Comparison of ENCODE assay signal across 18 cellular contexts in genomic region chr2:127566576-127566975, GRCh38. TPM values are rescaled to one million over a fixed set of nuclear protein-coding genes. Genes with fewer than 3 reads are reported as not detected.
DNase-seq lines count a peak whose midpoint lies in the region; ATAC-seq, FAIRE-seq and TF ChIP-seq lines count a peak whose summit lies in the region.
"Had no signal": no experiment of that assay in that cellular context is flagged by ENCODE, and none has a peak within 500 bp of the region (broad histone marks: within the 10 kb centered on the region; RNA-seq: fewer than 3 reads in every experiment).

No MANE protein-coding gene starts in this region.

- H3K9me1 ChIP-seq in K562 (ENCODE audit: control insufficient read depth, insufficient read depth, low read length) = no peaks in the 10 kb centered on the region

- TF ChIP-seq POLR2A in GM12891 (IDR thresholded peaks at IDR 0.05; ENCODE audit: low read depth, low read length) (no peak), K562 (conservative IDR thresholded peaks at IDR 0.05) (no peak)

- H3K18ac ChIP-seq in neuronal stem cell (ENCODE audit: low read length) = peak overlapping the region; percentile 5

- no TSS peak for BruUV-seq in K562 (replicated peaks; lab: Mats Ljungman, UMichigan)

- no peak for TF ChIP-seq RAD21 in K562 (CRISPR knock-in tag; conservative IDR thresholded peaks at IDR 0.05 in 1 of 2, IDR thresholded peaks at IDR 0.05 in 1 of 2)

- H2BK120ac ChIP-seq in neuronal stem cell (ENCODE audit: low read depth, low read length) = no peak overlapping the region

- no peak overlapping the region for H3K4me2 ChIP-seq in K562 (ENCODE audit: insufficient read depth, low read length)
- H3K4me2 ChIP-seq in neuronal stem cell (ENCODE audit: insufficient read depth, low read length, poor library complexity, severe bottlenecking) = no peak overlapping the region

- H3K4me3 ChIP-seq in K562 = no peak overlapping the region
- no peak overlapping the region for H3K4me3 ChIP-seq in neuronal stem cell (ENCODE audit: low read length in 2 of 2)
- H3K4me3 ChIP-seq: HAP-1 had no signal

- no peak overlapping the region for H3K23ac ChIP-seq in neuronal stem cell (ENCODE audit: low read depth, low read length, poor library complexity)

- intact Hi-C loops in K562 (cut with micrococcal nuclease) = no loop called here

- no peak overlapping the region for H2AK5ac ChIP-seq in neuronal stem cell (ENCODE audit: low read depth, low read length)

- H2BK12ac ChIP-seq in neuronal stem cell (ENCODE audit: low read length) = no peak overlapping the region

- FAIRE-seq in GM12891 (lab: Jason Lieb, UNC) (peak; percentile 38), K562 (lab: Jason Lieb, UNC) (no peak)
- FAIRE-seq: HTR-8/SVneo had no signal

- peaks cover 4% of the 10 kb centered on the region for H3K36me3 Mint-ChIP-seq in activated CD8-positive, alpha-beta memory T cell treated with anti-CD3 and anti-CD28 coated beads, Interleukin-2, amount 10 ng/mL, durations not matched to agents 7 days and 5 days

- no peak overlapping the region for H3K27ac Mint-ChIP-seq in activated CD8-positive, alpha-beta memory T cell treated with anti-CD3 and anti-CD28 coated beads, Interleukin-2, amount 10 ng/mL, durations not matched to agents 7 days and 5 days

- H2AFZ ChIP-seq in K562 (ENCODE audit: low read depth, low read length) (no peak overlapping the region), neuronal stem cell (ENCODE audit: low read length) (no peak overlapping the region)

- H4K8ac ChIP-seq in neuronal stem cell (ENCODE audit: low read depth, low read length) = no peak overlapping the region

- no peak overlapping the region for H3K4me3 Mint-ChIP-seq in activated CD8-positive, alpha-beta memory T cell treated with anti-CD3 and anti-CD28 coated beads, Interleukin-2, amount 10 ng/mL, durations not matched to agents 7 days and 5 days

- TF ChIP-seq EP300 in K562 (IDR thresholded peaks at IDR 0.05; ENCODE audit: low read length) = no peak

- TF ChIP-seq CTCF in K562 (IDR thresholded peaks at IDR 0.05 in 2 of 3, conservative IDR thresholded peaks at IDR 0.05 in 1 of 3; ENCODE audit: insufficient read depth in 2 of 3, low read depth in 1 of 3, low read length in 3 of 3) = no peak

- H3K79me2 ChIP-seq in K562 (ENCODE audit: control insufficient read depth, insufficient read depth, low read length) = no peaks in the 10 kb centered on the region

- H3K36me3 ChIP-seq in K562 (ENCODE audit: control insufficient read depth, insufficient read depth, low read length) = no peaks in the 10 kb centered on the region
- H3K36me3 ChIP-seq in neuronal stem cell (replicated peaks in 1 of 2; ENCODE audit: control insufficient read depth in 2 of 2, insufficient read depth in 2 of 2, low read length in 2 of 2) = no peaks in the 10 kb centered on the region
- H3K36me3 ChIP-seq: HAP-1 had no signal

- in situ Hi-C loops in K562 (cut with MboI) = no loop called here

- H4K91ac ChIP-seq in neuronal stem cell (ENCODE audit: low read depth, low read length, poor library complexity) = no peak overlapping the region

- peaks cover 6% of the 10 kb centered on the region; the same call in 1 of the 2 replicates for H4K20me1 ChIP-seq in K562 (replicated peaks; ENCODE audit: control insufficient read depth, insufficient read depth, low read length)

- H2BK15ac ChIP-seq in neuronal stem cell (ENCODE audit: low read length) = peak overlapping the region; percentile 84

- no peak overlapping the region for H3K9ac ChIP-seq in K562 (ENCODE audit: insufficient read depth in 1 of 2, low read depth in 2 of 2, low read length in 2 of 2)
- no peak overlapping the region for H3K9ac ChIP-seq in neuronal stem cell (ENCODE audit: low read depth, low read length, poor library complexity)

- DNase-seq in activated CD8-positive, alpha-beta memory T cell treated with anti-CD3 and anti-CD28 coated beads, Interleukin-2, amount 50 U/mL, for 48 hours = peak; percentile 45
- no peak for DNase-seq in activated CD8-positive, alpha-beta memory T cell treated with anti-CD3 and anti-CD28 coated beads, Interleukin-2, amount 10 ng/mL, durations not matched to agents 7 days and 5 days
- no peak for DNase-seq in GM12891 (ENCODE audit: insufficient read length, low spot score)
- DNase-seq in K562 (ENCODE audit: extremely low read depth in 1 of 4, low spot score in 3 of 4) = no peak
- no peak for DNase-seq in neuronal stem cell (ENCODE audit: low spot score)
- no peak for DNase-seq in KG1 (lab: John Stamatoyannopoulos, UW)
- DNase-seq in NOMO-1 (lab: John Stamatoyannopoulos, UW; ENCODE audit: unreplicated experiment in 2 of 2) = no peak
- DNase-seq: KBM-7, NCI-H1436, NCI-H2029, NCI-H2171 treated with DMSO at 0.1 percent for 48 hours, NCI-H774 had no signal

- WGBS in K562 (ENCODE audit: insufficient coverage, low coverage, missing lambda C conversion rate) = 9% methylated on average over 10 of the region's 10 CpGs
- no CpG with 5 or more reads among the region's 10 CpGs for WGBS in neuronal stem cell (ENCODE audit: extremely low coverage in 2 of 2, insufficient read length in 2 of 2, insufficient replicate concordance in 1 of 2), 2 donors

- 0 out of 5 replicates have a peak, but pooled peaks cover 0 to 3% of the 10 kb centered on the region in 2 experiments for H3K4me1 ChIP-seq in K562 (replicated peaks in 1 of 2; ENCODE audit: control insufficient read depth in 2 of 2, insufficient read depth in 2 of 2, low read length in 2 of 2)
- H3K4me1 ChIP-seq in neuronal stem cell (ENCODE audit: control insufficient read depth in 2 of 2, insufficient read depth in 1 of 2, low read depth in 1 of 2, low read length in 2 of 2) = peaks cover 0 to 1% of the 10 kb centered on the region in 2 donors
- H3K4me1 ChIP-seq: HAP-1 had no signal

- H3K9me3 ChIP-seq in K562 (replicated peaks; ENCODE audit: control insufficient read depth, insufficient read depth, low read depth, low read length) (no peaks in the 10 kb centered on the region), neuronal stem cell (replicated peaks in 1 of 2; ENCODE audit: control insufficient read depth in 2 of 2, insufficient read depth in 1 of 2, low read depth in 1 of 2, low read length in 2 of 2) (no peaks in the 10 kb centered on the region)
- H3K9me3 ChIP-seq: HAP-1 had no signal

- no peaks in the 10 kb centered on the region for H3K79me1 ChIP-seq in neuronal stem cell (ENCODE audit: low read depth, low read length)

- H3K9me3 Mint-ChIP-seq in activated CD8-positive, alpha-beta memory T cell treated with anti-CD3 and anti-CD28 coated beads, Interleukin-2, amount 10 ng/mL, durations not matched to agents 7 days and 5 days (ENCODE audit: low read depth) = peaks cover 2% of the 10 kb centered on the region

- CTCF ChIA-PET in activated CD8-positive, alpha-beta memory T cell treated with anti-CD3 and anti-CD28 coated beads, Interleukin-2, amount 10 ng/mL, durations not matched to agents 7 days and 5 days (lab: Charles Lee) = interaction anchor here (1.1 to 1.4 kb wide), 2 partner anchors 9 to 88 kb away, joined by 3 read pairs; no protein-coding TSS in a partner anchor
- CTCF ChIA-PET in K562 (lab: Yijun Ruan, JAX; ENCODE audit: low intra/inter-chr PET ratio) = no interaction called here

- H2BK5ac ChIP-seq in neuronal stem cell (ENCODE audit: low read length) = no peak overlapping the region

- peaks cover 18% of the 10 kb centered on the region for H3K4me1 Mint-ChIP-seq in activated CD8-positive, alpha-beta memory T cell treated with anti-CD3 and anti-CD28 coated beads, Interleukin-2, amount 10 ng/mL, durations not matched to agents 7 days and 5 days

- peaks cover 84% of the 10 kb centered on the region for H3K27me3 Mint-ChIP-seq in activated CD8-positive, alpha-beta memory T cell treated with anti-CD3 and anti-CD28 coated beads, Interleukin-2, amount 10 ng/mL, durations not matched to agents 7 days and 5 days

- peaks cover 45 to 86% of the 10 kb centered on the region in 2 experiments for H3K27me3 ChIP-seq in K562 (ENCODE audit: control insufficient read depth in 2 of 2, insufficient read depth in 2 of 2, low read length in 2 of 2)
- H3K27me3 ChIP-seq in neuronal stem cell (ENCODE audit: control insufficient read depth in 3 of 3, insufficient read depth in 3 of 3, low read depth in 1 of 3, low read length in 3 of 3) = peaks cover 0 to 49% (median 0%) of the 10 kb centered on the region in 3 experiments

- no peak for ATAC-seq in activated CD8-positive, alpha-beta memory T cell treated with anti-CD3 and anti-CD28 coated beads, Interleukin-2, amount 10 ng/mL, durations not matched to agents 7 days and 5 days
- ATAC-seq in K562 (peak; percentile 46), GM18861 (IDR thresholded peaks at IDR 0.05; ENCODE audit: unreplicated experiment) (no peak)

- H3K27ac ChIP-seq in K562 (ENCODE audit: extremely low read depth, low read depth, low read length) (no peak overlapping the region), neuronal stem cell (replicated peaks; ENCODE audit: low read length) (no peak overlapping the region)
- H3K27ac ChIP-seq: HL-60 had no signal

- H3K14ac ChIP-seq in neuronal stem cell (ENCODE audit: low read length) = no peak overlapping the region

- no peak overlapping the region for H3K4ac ChIP-seq in neuronal stem cell (ENCODE audit: low read length)

- POLR2A ChIA-PET in K562 (lab: Yijun Ruan, JAX) = interaction anchor here (0.7 to 1.5 kb wide), 3 partner anchors 13 to 50 kb away, joined by 3 to 4 read pairs (median 4); no protein-coding TSS in a partner anchor

RNA-seq across cellular contexts. Expression of gene MYO7B, which starts 31.1 kb away (rescaled TPM):
- under 1 TPM in 1 of 2 experiments, not detected in 1; 0.26 TPM for total RNA-seq in activated CD8-positive, alpha-beta memory T cell treated with anti-CD3 and anti-CD28 coated beads, Interleukin-2, amount 10 ng/mL, durations not matched to agents 7 days and 5 days
- polyA plus RNA-seq in GM12891 (2012; ENCODE audit: low read depth, missing spikeins) = 5.1 TPM
- not detected in 2 replicates for total RNA-seq in K562 (2011; cell fraction: chromatin; rRNA removed; ENCODE audit: low replicate concordance)
- total RNA-seq in K562 (2011; cell fraction: nucleolus; rRNA removed) = 0.17 TPM in 1 of 2 replicates, not detected in the other
- not detected in 2 replicates for total RNA-seq in K562 (2011; cell fraction: nucleoplasm; rRNA removed)
- total RNA-seq in K562 (2014; rRNA removed) = not detected in 2 replicates
- not detected in 2 replicates for total RNA-seq in K562 (2014; rRNA removed; fragmentation: Illumina TruSeq; extraction: Trizol)
- total RNA-seq in K562 (2015; rRNA removed; fragmentation: Illumina TruSeq; extraction: Trizol) = not detected in 2 replicates
- total RNA-seq in K562 (2021) = not detected in 2 replicates
- 0.08 TPM in 1 of 2 replicates, not detected in the other for polyA plus RNA-seq in K562 (2011; rRNA removed)
- 0.03 TPM in 1 of 2 replicates, not detected in the other for polyA plus RNA-seq in K562 (2011; cell fraction: cytosol; rRNA removed)
- polyA plus RNA-seq in K562 (2011; cell fraction: nucleus; rRNA removed) = 0.03 and 0.24 TPM in 2 replicates
- polyA plus RNA-seq in K562 (2012) = 0.35 TPM in 1 of 2 replicates, not detected in the other
- polyA plus RNA-seq in K562 (2014; fragmentation: Illumina TruSeq; extraction: Trizol) = not detected in 2 replicates
- polyA plus RNA-seq in K562 (2014; fragmentation: Nextera tagmentation; extraction: Ambion mirVana) = not detected
- polyA plus RNA-seq in K562 (2014; rRNA removed) = not detected in 2 replicates
- polyA minus RNA-seq in K562 (2011; rRNA and poly(A)+ RNA removed) = not detected in 2 replicates
- polyA minus RNA-seq in K562 (2011; cell fraction: cytosol; rRNA and poly(A)+ RNA removed) = not detected in 2 replicates
- polyA minus RNA-seq in K562 (2011; cell fraction: nucleus; rRNA and poly(A)+ RNA removed) = not detected in 2 replicates
- not detected for polyA plus RNA-seq in neuronal stem cell (2013, experiment 1 of 2)
- 0.03 TPM for polyA plus RNA-seq in neuronal stem cell (2013, experiment 2 of 2)
- total RNA-seq: NCI-H460, SK-MEL-5 had no signal

RNA-seq across cellular contexts. Expression of gene IWS1, which starts 40.3 kb away (rescaled TPM):
- total RNA-seq in activated CD8-positive, alpha-beta memory T cell treated with anti-CD3 and anti-CD28 coated beads, Interleukin-2, amount 10 ng/mL, durations not matched to agents 7 days and 5 days = 10 to 100 TPM; 53.2 to 55.1 TPM
- 34.0 TPM for polyA plus RNA-seq in GM12891 (2012; ENCODE audit: low read depth, missing spikeins)
- total RNA-seq in K562 (2011; cell fraction: chromatin; rRNA removed; ENCODE audit: low replicate concordance) = 32.2 and 105 TPM in 2 replicates
- 17.8 and 23.3 TPM in 2 replicates for total RNA-seq in K562 (2011; cell fraction: nucleolus; rRNA removed)
- 30.4 and 33.7 TPM in 2 replicates for total RNA-seq in K562 (2011; cell fraction: nucleoplasm; rRNA removed)
- total RNA-seq in K562 (2014; rRNA removed) = 50.5 and 59.7 TPM in 2 replicates
- total RNA-seq in K562 (2014; rRNA removed; fragmentation: Illumina TruSeq; extraction: Trizol) = 65.1 and 72.5 TPM in 2 replicates
- 66.3 and 67.2 TPM in 2 replicates for total RNA-seq in K562 (2015; rRNA removed; fragmentation: Illumina TruSeq; extraction: Trizol)
- 37.2 and 39.8 TPM in 2 replicates for total RNA-seq in K562 (2021)
- 36.6 and 46.6 TPM in 2 replicates for polyA plus RNA-seq in K562 (2011; rRNA removed)
- 9.6 and 14.8 TPM in 2 replicates for polyA plus RNA-seq in K562 (2011; cell fraction: cytosol; rRNA removed)
- polyA plus RNA-seq in K562 (2011; cell fraction: nucleus; rRNA removed) = 22.9 and 23.2 TPM in 2 replicates
- polyA plus RNA-seq in K562 (2012) = 32.2 and 43.2 TPM in 2 replicates
- polyA plus RNA-seq in K562 (2014; fragmentation: Illumina TruSeq; extraction: Trizol) = 49.4 and 61.2 TPM in 2 replicates
- polyA plus RNA-seq in K562 (2014; fragmentation: Nextera tagmentation; extraction: Ambion mirVana) = 10 to 100 TPM; 20.8 to 21.5 TPM
- polyA plus RNA-seq in K562 (2014; rRNA removed) = 42.9 and 43.1 TPM in 2 replicates
- 52.1 and 66.1 TPM in 2 replicates for polyA minus RNA-seq in K562 (2011; rRNA and poly(A)+ RNA removed)
- polyA minus RNA-seq in K562 (2011; cell fraction: cytosol; rRNA and poly(A)+ RNA removed) = 28.2 and 28.6 TPM in 2 replicates
- 18.4 and 38.5 TPM in 2 replicates for polyA minus RNA-seq in K562 (2011; cell fraction: nucleus; rRNA and poly(A)+ RNA removed)
- 54.0 TPM for polyA plus RNA-seq in neuronal stem cell (2013, experiment 1 of 2)
- 53.1 TPM for polyA plus RNA-seq in neuronal stem cell (2013, experiment 2 of 2)
